ENCODE assay signal across 22 cellular contexts in genomic region chr5:180179399-180180197, GRCh38. TPM values are rescaled to one million over a fixed set of nuclear protein-coding genes. Genes with fewer than 3 reads are reported as not detected.
A peak's percentile ranks its signal among the peaks of the same experiment; 100 is the strongest.
DNase-seq lines count a peak whose midpoint lies in the region; ATAC-seq, FAIRE-seq and TF ChIP-seq lines count a peak whose summit lies in the region.
"Had no signal": no experiment of that assay in that cellular context is flagged by ENCODE, and none has a peak within 500 bp of the region (broad histone marks: within the 10 kb centered on the region; RNA-seq: fewer than 3 reads in every experiment).

No MANE protein-coding gene starts in this region.

- TF ChIP-seq CTCF in A549 (IDR thresholded peaks at IDR 0.05) (no peak), VCaP (conservative IDR thresholded peaks at IDR 0.05) (no peak), omental fat pad (IDR thresholded peaks at IDR 0.05) (no peak)

- no peak for DNase-seq in A549 (ENCODE audit: low read depth in 1 of 2, low spot score in 1 of 2)
- DNase-seq in inferior parietal cortex (ENCODE audit: extremely low spot score), result peak; percentile 23
- DNase-seq in omental fat pad (ENCODE audit: low spot score), result no peak
- no peak for DNase-seq in central memory CD4-positive, alpha-beta T cell
- DNase-seq in stimulated activated CD4-positive, alpha-beta T cell treated with anti-CD3 and anti-CD28 coated beads, Interleukin-15, amount 100 ng/mL, for 24 hours, result no peak
- no peak for DNase-seq in HTR-8/SVneo (ENCODE audit: insufficient read length, low spot score)
- DNase-seq: activated CD4-positive, alpha-beta T cell treated with anti-CD3 and anti-CD28 coated beads, Interleukin-2, amount 50 U/mL, for 1 hour; activated effector memory CD4-positive, alpha-beta T cell treated with Interleukin-2 at 50 U/mL for 16 hours; brain microvascular endothelial cell; GOT3; NCI-H146; NCI-H526 treated with DMSO at 0.1 percent for 48 hours; RPMI8226 had no signal

- no peak overlapping the region for H3K4me3 ChIP-seq in A549
- H3K4me3 ChIP-seq: SK-N-MC had no signal

- no peak for TF ChIP-seq RAD21 in A549 (conservative IDR thresholded peaks at IDR 0.05 in 1 of 2, IDR thresholded peaks at IDR 0.05 in 1 of 2)

- TF ChIP-seq POLR2A in A549 (IDR thresholded peaks at IDR 0.05; ENCODE audit: low read length), result no peak

- H3K27ac ChIP-seq in A549 (no peak overlapping the region), VCaP (peak overlapping the region; percentile 18; the same call in 1 of the 2 replicates)
- H3K27ac ChIP-seq: brain microvascular endothelial cell, KMS-11, SK-N-MC had no signal

- peak; percentile 13 to 26; a peak in 2 of 6 replicates for ATAC-seq in A549
- ATAC-seq in omental fat pad (ENCODE audit: low FRiP score), result peak; percentile 27
- ATAC-seq in GM18870 (IDR thresholded peaks at IDR 0.05; ENCODE audit: unreplicated experiment), result no peak

- no peak for TF ChIP-seq EP300 in A549 (IDR thresholded peaks at IDR 0.05)

- H3K4me2 ChIP-seq in A549, result no peak overlapping the region
- H3K4me2 ChIP-seq: KMS-11 had no signal

- CTCF ChIA-PET in A549 (lab: Yijun Ruan, JAX), result interaction anchor here (1.7 kb wide), 1 partner anchor 32 kb away, joined by 3 read pairs; no protein-coding TSS in a partner anchor

- H3K9me3 ChIP-seq in A549, result peaks cover 21% of the 10 kb centered on the region

- POLR2A ChIA-PET in A549 (lab: Yijun Ruan, JAX), result no interaction called here

- FAIRE-seq in A549 (lab: Jason Lieb, UNC) (no peak), HTR-8/SVneo (lab: Jason Lieb, UNC) (no peak)
- FAIRE-seq: A204.1 had no signal

- H3K4me1 ChIP-seq in A549, result no peaks in the 10 kb centered on the region; the same call in 2 of the 3 replicates

- WGBS in A549 (ENCODE audit: missing lambda C conversion rate), result 60% methylated on average over 20 of the region's 20 CpGs

TF ChIP-seq in A549, 52 proteins besides CTCF, POLR2A, EP300 and RAD21:
- TF ChIP-seq CHD2 (IDR thresholded peaks at IDR 0.05; ENCODE audit: low read length, partially characterized antibody), result no peak
- TF ChIP-seq ZNF302 (CRISPR knock-in tag; IDR thresholded peaks at IDR 0.05), result no peak
- TF ChIP-seq REST (IDR thresholded peaks at IDR 0.05), result no peak
- TF ChIP-seq JUN (IDR thresholded peaks at IDR 0.05), result no peak
- no peak for TF ChIP-seq EHF (CRISPR knock-in tag; IDR thresholded peaks at IDR 0.05)

RNA-seq across cellular contexts. Expression of gene RASGEF1C, which starts 29.4 kb away (rescaled TPM):
- polyA plus RNA-seq in A549 (2011; rRNA removed) (0.16 TPM in 1 of 2 replicates, not detected in the other), A549 (2017; fragmentation: RNase III; extraction: RNeasy Plus Mini Kit Qiagen cat#74134 plus additional on column Dnase treatment) (0.12 to 0.24 TPM (median 0.12 TPM) in 3 replicates)
- 0.03 and 0.05 TPM in 2 replicates for polyA plus RNA-seq in A549 (2012; cell fraction: cytosol; rRNA removed)
- 0.08 and 0.09 TPM in 2 replicates for polyA plus RNA-seq in A549 (2012; cell fraction: nucleus; rRNA removed)
- polyA minus RNA-seq in A549 (2011; rRNA and poly(A)+ RNA removed), result not detected in 2 replicates
- total RNA-seq in omental fat pad, result 1 to 10 TPM in 1 of 4 donors, under 1 TPM in 1, not detected in 2; 0.37 to 8.5 TPM
- total RNA-seq: HT1080; mononuclear cell; T-helper 2 cell treated with Interferon-gamma antibody and Interleukin-4, amounts not matched to agents 100 ng/mL and 5 ng/mL, for 36 hours had no signal
- polyA plus RNA-seq: BJ had no signal
